ENCODE assay signal across 8 cellular contexts in genomic region chr6:27900197-27900596, GRCh38. TPM values are rescaled to one million over a fixed set of nuclear protein-coding genes. Genes with fewer than 3 reads are reported as not detected.
"Had no signal": no experiment of that assay in that cellular context is flagged by ENCODE, and none has a peak within 500 bp of the region (broad histone marks: within the 10 kb centered on the region; RNA-seq: fewer than 3 reads in every experiment).

No MANE protein-coding gene starts in this region.

RNA-seq across cellular contexts. Expression of gene OR2B2, which starts 12.0 kb away (rescaled TPM):
- total RNA-seq: LHCN-M2, MCF 10A, NCI-H460, PC-3, Peyer's patch, Right ventricle myocardium superior, SJSA1 had no signal
- polyA plus RNA-seq: SK-N-SH had no signal

RNA-seq across cellular contexts. Expression of gene OR2B6, which starts 56.8 kb away (rescaled TPM):
- total RNA-seq: LHCN-M2, MCF 10A, PC-3, Peyer's patch, Right ventricle myocardium superior, SJSA1 had no signal
